In the genomic region with DNA sequence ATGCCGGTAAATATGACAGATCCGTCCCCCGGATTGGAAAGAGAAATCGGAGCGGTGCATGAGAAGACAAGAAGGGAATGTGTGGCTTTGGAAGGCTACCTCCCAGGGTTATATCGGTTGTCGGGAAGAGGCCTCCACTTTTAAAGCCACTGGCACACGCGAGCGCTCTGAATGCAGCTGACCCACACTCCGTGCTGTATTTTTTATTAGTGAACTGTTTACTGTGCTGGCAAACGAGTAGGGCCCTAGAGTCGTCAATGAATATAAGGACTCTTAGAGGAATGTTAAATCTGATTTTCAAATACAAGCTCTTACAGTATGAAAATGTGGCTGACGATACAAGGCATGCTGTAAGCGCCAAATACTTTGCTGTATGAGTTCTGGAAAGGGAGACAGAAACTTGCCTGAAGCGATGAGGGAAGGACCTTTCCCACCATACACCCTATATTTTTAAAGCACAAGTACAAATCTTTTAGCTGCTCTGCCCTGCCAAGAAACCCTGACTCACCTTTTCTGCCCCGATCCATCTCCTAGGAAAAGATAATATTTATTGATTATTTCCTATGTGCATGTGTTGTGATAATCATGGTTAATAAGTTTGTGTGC, we compare ENCODE assay signal across 1 cellular context.
TF ChIP-seq lines count a peak whose summit lies in the region.

No MANE protein-coding gene starts in this region.

TF ChIP-seq in GM23338, 12 proteins besides CTCF, POLR2A, EP300 and RAD21 (continued from another document):
- TF ChIP-seq, protein P1, sequence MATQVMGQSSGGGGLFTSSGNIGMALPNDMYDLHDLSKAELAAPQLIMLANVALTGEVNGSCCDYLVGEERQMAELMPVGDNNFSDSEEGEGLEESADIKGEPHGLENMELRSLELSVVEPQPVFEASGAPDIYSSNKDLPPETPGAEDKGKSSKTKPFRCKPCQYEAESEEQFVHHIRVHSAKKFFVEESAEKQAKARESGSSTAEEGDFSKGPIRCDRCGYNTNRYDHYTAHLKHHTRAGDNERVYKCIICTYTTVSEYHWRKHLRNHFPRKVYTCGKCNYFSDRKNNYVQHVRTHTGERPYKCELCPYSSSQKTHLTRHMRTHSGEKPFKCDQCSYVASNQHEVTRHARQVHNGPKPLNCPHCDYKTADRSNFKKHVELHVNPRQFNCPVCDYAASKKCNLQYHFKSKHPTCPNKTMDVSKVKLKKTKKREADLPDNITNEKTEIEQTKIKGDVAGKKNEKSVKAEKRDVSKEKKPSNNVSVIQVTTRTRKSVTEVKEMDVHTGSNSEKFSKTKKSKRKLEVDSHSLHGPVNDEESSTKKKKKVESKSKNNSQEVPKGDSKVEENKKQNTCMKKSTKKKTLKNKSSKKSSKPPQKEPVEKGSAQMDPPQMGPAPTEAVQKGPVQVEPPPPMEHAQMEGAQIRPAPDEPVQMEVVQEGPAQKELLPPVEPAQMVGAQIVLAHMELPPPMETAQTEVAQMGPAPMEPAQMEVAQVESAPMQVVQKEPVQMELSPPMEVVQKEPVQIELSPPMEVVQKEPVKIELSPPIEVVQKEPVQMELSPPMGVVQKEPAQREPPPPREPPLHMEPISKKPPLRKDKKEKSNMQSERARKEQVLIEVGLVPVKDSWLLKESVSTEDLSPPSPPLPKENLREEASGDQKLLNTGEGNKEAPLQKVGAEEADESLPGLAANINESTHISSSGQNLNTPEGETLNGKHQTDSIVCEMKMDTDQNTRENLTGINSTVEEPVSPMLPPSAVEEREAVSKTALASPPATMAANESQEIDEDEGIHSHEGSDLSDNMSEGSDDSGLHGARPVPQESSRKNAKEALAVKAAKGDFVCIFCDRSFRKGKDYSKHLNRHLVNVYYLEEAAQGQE (IDR thresholded peaks at IDR 0.05; ENCODE audit: unreplicated experiment) = no peak
- TF ChIP-seq POLR2AphosphoS5 (IDR thresholded peaks at IDR 0.05; ENCODE audit: low read depth) (no peak), CREB1 (CRISPR knock-in tag; IDR thresholded peaks at IDR 0.05; ENCODE audit: low read depth) (no peak), STAT1 (IDR thresholded peaks at IDR 0.05; ENCODE audit: unreplicated experiment) (no peak), NANOG (IDR thresholded peaks at IDR 0.05; ENCODE audit: borderline replicate concordance) (no peak), EZH2 (IDR thresholded peaks at IDR 0.05; ENCODE audit: low read depth, unreplicated experiment) (no peak), ZNF114 (CRISPR knock-in tag; IDR thresholded peaks at IDR 0.05) (no peak)
- TF ChIP-seq, protein P2, sequence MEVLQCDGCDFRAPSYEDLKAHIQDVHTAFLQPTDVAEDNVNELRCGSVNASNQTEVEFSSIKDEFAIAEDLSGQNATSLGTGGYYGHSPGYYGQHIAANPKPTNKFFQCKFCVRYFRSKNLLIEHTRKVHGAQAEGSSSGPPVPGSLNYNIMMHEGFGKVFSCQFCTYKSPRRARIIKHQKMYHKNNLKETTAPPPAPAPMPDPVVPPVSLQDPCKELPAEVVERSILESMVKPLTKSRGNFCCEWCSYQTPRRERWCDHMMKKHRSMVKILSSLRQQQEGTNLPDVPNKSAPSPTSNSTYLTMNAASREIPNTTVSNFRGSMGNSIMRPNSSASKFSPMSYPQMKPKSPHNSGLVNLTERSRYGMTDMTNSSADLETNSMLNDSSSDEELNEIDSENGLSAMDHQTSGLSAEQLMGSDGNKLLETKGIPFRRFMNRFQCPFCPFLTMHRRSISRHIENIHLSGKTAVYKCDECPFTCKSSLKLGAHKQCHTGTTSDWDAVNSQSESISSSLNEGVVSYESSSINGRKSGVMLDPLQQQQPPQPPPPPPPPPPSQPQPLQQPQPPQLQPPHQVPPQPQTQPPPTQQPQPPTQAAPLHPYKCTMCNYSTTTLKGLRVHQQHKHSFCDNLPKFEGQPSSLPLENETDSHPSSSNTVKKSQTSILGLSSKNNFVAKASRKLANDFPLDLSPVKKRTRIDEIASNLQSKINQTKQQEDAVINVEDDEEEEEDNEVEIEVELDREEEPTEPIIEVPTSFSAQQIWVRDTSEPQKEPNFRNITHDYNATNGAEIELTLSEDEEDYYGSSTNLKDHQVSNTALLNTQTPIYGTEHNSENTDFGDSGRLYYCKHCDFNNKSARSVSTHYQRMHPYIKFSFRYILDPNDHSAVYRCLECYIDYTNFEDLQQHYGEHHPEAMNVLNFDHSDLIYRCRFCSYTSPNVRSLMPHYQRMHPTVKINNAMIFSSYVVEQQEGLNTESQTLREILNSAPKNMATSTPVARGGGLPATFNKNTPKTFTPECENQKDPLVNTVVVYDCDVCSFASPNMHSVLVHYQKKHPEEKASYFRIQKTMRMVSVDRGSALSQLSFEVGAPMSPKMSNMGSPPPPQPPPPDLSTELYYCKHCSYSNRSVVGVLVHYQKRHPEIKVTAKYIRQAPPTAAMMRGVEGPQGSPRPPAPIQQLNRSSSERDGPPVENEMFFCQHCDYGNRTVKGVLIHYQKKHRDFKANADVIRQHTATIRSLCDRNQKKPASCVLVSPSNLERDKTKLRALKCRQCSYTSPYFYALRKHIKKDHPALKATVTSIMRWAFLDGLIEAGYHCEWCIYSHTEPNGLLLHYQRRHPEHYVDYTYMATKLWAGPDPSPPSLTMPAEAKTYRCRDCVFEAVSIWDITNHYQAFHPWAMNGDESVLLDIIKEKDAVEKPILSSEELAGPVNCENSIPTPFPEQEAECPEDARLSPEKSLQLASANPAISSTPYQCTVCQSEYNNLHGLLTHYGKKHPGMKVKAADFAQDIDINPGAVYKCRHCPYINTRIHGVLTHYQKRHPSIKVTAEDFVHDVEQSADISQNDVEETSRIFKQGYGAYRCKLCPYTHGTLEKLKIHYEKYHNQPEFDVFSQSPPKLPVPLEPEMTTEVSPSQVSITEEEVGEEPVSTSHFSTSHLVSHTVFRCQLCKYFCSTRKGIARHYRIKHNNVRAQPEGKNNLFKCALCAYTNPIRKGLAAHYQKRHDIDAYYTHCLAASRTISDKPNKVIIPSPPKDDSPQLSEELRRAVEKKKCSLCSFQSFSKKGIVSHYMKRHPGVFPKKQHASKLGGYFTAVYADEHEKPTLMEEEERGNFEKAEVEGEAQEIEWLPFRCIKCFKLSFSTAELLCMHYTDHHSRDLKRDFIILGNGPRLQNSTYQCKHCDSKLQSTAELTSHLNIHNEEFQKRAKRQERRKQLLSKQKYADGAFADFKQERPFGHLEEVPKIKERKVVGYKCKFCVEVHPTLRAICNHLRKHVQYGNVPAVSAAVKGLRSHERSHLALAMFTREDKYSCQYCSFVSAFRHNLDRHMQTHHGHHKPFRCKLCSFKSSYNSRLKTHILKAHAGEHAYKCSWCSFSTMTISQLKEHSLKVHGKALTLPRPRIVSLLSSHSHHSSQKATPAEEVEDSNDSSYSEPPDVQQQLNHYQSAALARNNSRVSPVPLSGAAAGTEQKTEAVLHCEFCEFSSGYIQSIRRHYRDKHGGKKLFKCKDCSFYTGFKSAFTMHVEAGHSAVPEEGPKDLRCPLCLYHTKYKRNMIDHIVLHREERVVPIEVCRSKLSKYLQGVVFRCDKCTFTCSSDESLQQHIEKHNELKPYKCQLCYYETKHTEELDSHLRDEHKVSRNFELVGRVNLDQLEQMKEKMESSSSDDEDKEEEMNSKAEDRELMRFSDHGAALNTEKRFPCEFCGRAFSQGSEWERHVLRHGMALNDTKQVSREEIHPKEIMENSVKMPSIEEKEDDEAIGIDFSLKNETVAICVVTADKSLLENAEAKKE (CRISPR knock-in tag; IDR thresholded peaks at IDR 0.05) = no peak
- TF ChIP-seq, protein P3, sequence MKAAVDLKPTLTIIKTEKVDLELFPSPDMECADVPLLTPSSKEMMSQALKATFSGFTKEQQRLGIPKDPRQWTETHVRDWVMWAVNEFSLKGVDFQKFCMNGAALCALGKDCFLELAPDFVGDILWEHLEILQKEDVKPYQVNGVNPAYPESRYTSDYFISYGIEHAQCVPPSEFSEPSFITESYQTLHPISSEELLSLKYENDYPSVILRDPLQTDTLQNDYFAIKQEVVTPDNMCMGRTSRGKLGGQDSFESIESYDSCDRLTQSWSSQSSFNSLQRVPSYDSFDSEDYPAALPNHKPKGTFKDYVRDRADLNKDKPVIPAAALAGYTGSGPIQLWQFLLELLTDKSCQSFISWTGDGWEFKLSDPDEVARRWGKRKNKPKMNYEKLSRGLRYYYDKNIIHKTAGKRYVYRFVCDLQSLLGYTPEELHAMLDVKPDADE (IDR thresholded peaks at IDR 0.05) = no peak
